ENCODE assay signal across 14 cellular contexts in the genomic region with DNA sequence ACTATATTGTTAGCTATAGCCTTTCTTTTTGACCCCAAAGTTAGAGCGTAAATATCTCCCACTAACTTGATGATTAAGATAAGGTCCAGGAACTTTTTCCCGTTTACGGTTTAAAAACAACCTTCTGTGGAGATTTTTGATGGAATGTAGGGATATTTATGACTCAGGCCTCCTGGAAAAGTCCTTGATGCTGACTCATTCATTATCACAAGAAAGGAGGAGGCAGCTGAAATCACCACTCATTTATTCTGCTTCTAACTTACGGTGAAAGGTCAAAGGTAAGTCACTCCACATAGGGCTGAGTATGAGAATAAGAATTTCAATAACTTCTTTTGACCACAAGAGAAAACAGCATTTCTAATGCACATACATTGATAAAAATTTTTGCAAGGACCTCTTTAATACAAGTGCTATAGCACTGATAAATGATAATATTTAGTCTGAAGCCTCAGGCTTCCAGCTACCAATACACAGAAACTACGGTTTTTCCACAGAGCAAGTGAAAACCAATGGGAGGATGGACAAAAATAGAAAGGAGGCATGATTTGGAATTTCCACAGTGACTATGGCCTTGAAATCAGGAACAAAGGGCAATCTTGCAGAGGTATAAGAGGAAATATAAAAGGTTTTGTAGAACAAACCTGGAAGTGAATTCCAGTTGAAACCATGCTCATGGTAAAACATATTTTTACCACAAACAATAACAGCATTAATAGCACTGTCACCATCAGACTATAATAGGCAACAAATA.
DNase-seq lines count a peak whose midpoint lies in the region; ATAC-seq and TF ChIP-seq lines count a peak whose summit lies in the region.
"Had no signal": no experiment of that assay in that cellular context is flagged by ENCODE, and none has a peak within 500 bp of the region (broad histone marks: within the 10 kb centered on the region; RNA-seq: fewer than 3 reads in every experiment).

No MANE protein-coding gene starts in this region.

- H3K27me3 ChIP-seq in BJ (ENCODE audit: control insufficient read depth, insufficient read depth, low read length) (no peaks in the 10 kb centered on the region), mesenchymal stem cell (ENCODE audit: control insufficient read depth in 1 of 2, insufficient read depth in 1 of 2, low read length in 2 of 2) (no peaks in the 10 kb centered on the region), A673 (replicated peaks; ENCODE audit: insufficient read depth, low read depth, low read length, poor library complexity) (no peaks in the 10 kb centered on the region)
- H3K27me3 ChIP-seq: cardiac muscle cell had no signal

- TF ChIP-seq CTCF in BJ (IDR thresholded peaks at IDR 0.05; ENCODE audit: insufficient read depth, low read depth, low read length) = no peak
- no peak for TF ChIP-seq CTCF in A673 (conservative IDR thresholded peaks at IDR 0.05; ENCODE audit: low read depth, low read length)

- H4K91ac ChIP-seq in mesenchymal stem cell (ENCODE audit: low read length) = no peak overlapping the region

- no peak overlapping the region for H3K23ac ChIP-seq in mesenchymal stem cell (ENCODE audit: low read length in 2 of 2)

- H2AK5ac ChIP-seq in mesenchymal stem cell (ENCODE audit: low read length, severe bottlenecking) = no peak overlapping the region

- H2BK5ac ChIP-seq in mesenchymal stem cell (ENCODE audit: low read depth, low read length, poor library complexity, severe bottlenecking) = no peak overlapping the region

- DNase-seq in BJ (ENCODE audit: low read depth) = peak; percentile 67
- peak; percentile 92 for DNase-seq in NCI-H226
- DNase-seq in dermis blood vessel endothelial cell = peak; percentile 65
- peak; percentile 76 for DNase-seq in mesenchymal stem cell
- DNase-seq in NCI-H2029 treated with DMSO at 0.1 percent for 48 hours (lab: John Stamatoyannopoulos, UW) = no peak
- DNase-seq in A673 (ENCODE audit: low spot score) = no peak
- DNase-seq: activated CD4-positive, alpha-beta T cell treated with anti-CD3 and anti-CD28 coated beads, Interleukin-2, amount 50 U/mL, for 4 hours; CD8-positive, alpha-beta T cell; NCI-H187; posterior cingulate gyrus; SHP77 treated with DMSO at 0.1 percent for 48 hours had no signal

- H3K36me3 ChIP-seq in BJ (ENCODE audit: control insufficient read depth, insufficient read depth, low read length) (no peaks in the 10 kb centered on the region), mesenchymal stem cell (ENCODE audit: control insufficient read depth in 1 of 2, insufficient read depth in 2 of 2, low read depth in 1 of 2, low read length in 2 of 2) (no peaks in the 10 kb centered on the region), A673 (ENCODE audit: insufficient read depth, low read length, poor library complexity, severe bottlenecking) (no peaks in the 10 kb centered on the region)
- H3K36me3 ChIP-seq: cardiac muscle cell had no signal

- no TSS peak for BruUV-seq in A673 (replicated peaks; lab: Mats Ljungman, UMichigan)

- no peak overlapping the region for H3K18ac ChIP-seq in mesenchymal stem cell (ENCODE audit: low read depth in 1 of 2, low read length in 2 of 2)

- H2AFZ ChIP-seq in mesenchymal stem cell (ENCODE audit: low read depth, low read length) = no peak overlapping the region

- H3K4me3 ChIP-seq in BJ (ENCODE audit: low read depth, low read length) (no peak overlapping the region), mesenchymal stem cell (ENCODE audit: insufficient read depth in 1 of 2, low read depth in 1 of 2, low read length in 2 of 2) (no peak overlapping the region), A673 (ENCODE audit: low read depth, low read length, poor library complexity, severe bottlenecking) (no peak overlapping the region)
- H3K4me3 ChIP-seq: cardiac muscle cell had no signal

- WGBS in mesenchymal stem cell = no CpG with 5 or more reads among the region's 5 CpGs

- no peak overlapping the region for H3K14ac ChIP-seq in mesenchymal stem cell (ENCODE audit: low read length in 2 of 2)

- no peak for ATAC-seq in HG03457 (IDR thresholded peaks at IDR 0.05; ENCODE audit: unreplicated experiment)
- no peak for ATAC-seq in GM19351 (IDR thresholded peaks at IDR 0.05; ENCODE audit: unreplicated experiment)
- ATAC-seq: CD8-positive, alpha-beta T cell had no signal

- peak overlapping the region; percentile 95 for H3K27ac ChIP-seq in mesenchymal stem cell (ENCODE audit: low read length, poor library complexity, severe bottlenecking)
- no peak overlapping the region for H3K27ac ChIP-seq in A673 (ENCODE audit: low read depth, low read length, poor library complexity, severe bottlenecking)
- H3K27ac ChIP-seq: cardiac muscle cell had no signal

- no peak overlapping the region for H2BK120ac ChIP-seq in mesenchymal stem cell (ENCODE audit: low read depth, low read length)

- H3K4me1 ChIP-seq in mesenchymal stem cell (ENCODE audit: control insufficient read depth, insufficient read depth, low read depth, low read length) (no peaks in the 10 kb centered on the region), A673 (ENCODE audit: insufficient read depth, low read length, poor library complexity, severe bottlenecking) (no peaks in the 10 kb centered on the region)

- peak overlapping the region; percentile 58 for H3K9ac ChIP-seq in mesenchymal stem cell (ENCODE audit: low read length)

- H2BK15ac ChIP-seq in mesenchymal stem cell (ENCODE audit: low read depth, poor library complexity, severe bottlenecking) = no peak overlapping the region

- no peaks in the 10 kb centered on the region for H3K79me1 ChIP-seq in mesenchymal stem cell (replicated peaks; ENCODE audit: low read length, poor library complexity, severe bottlenecking)

- POLR2A ChIA-PET in BJ (lab: Charles Lee) (no interaction called here), A673 (lab: Charles Lee; ENCODE audit: low non-redundant PET) (no interaction called here)

- H3K4me2 ChIP-seq in mesenchymal stem cell (ENCODE audit: low read length, poor library complexity, severe bottlenecking) = no peak overlapping the region

- intact Hi-C loops in A673 (cut with micrococcal nuclease; ENCODE audit: unreplicated experiment) = no loop called here

- peaks cover 14% of the 10 kb centered on the region for H3K9me3 ChIP-seq in mesenchymal stem cell (ENCODE audit: control insufficient read depth, low read length)
- peaks cover 7% of the 10 kb centered on the region for H3K9me3 ChIP-seq in A673 (ENCODE audit: low read depth, low read length, poor library complexity, severe bottlenecking)

- no peak overlapping the region for H3K4ac ChIP-seq in mesenchymal stem cell (ENCODE audit: low read depth in 1 of 2, low read length in 2 of 2)

- CTCF ChIA-PET in BJ (lab: Yijun Ruan, JAX) = no interaction called here
- CTCF ChIA-PET in A673 (lab: Charles Lee) = no interaction called here

- no peak overlapping the region for H4K8ac ChIP-seq in mesenchymal stem cell (ENCODE audit: low read length)

- no peak overlapping the region for H2BK12ac ChIP-seq in mesenchymal stem cell (ENCODE audit: low read length in 2 of 2)

Comparison
In these comparisons a context has a peak if more than half of its experiments do, and no peak if none do; other contexts are left out.
1. DNase-seq: peak in BJ (single experiment), NCI-H226 (single experiment), dermis blood vessel endothelial cell (single experiment) and mesenchymal stem cell (single experiment); none in NCI-H2029 treated with DMSO at 0.1 percent for 48 hours (single experiment) and A673 (single experiment).